18 cellular contexts compared by ENCODE assay signal in the genomic region with DNA sequence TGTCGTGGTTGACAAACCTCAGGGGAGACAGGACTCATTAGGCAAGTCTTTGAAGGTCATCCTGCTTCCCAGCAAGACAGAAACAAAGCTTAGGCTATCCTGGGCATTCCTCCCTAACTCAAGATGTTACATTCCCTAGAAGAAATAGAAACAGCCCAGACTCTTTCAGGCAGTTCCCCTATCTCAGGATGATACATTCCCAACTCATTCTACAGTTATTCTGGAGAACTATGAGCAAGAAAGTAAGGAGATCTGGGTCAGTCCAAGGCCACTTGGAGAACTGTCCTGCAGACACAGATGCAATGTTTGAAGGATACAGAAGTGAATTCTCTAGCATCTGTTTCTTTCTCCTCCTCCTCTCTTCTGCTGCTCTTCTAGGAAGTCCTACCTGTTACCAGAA.
DNase-seq lines count a peak whose midpoint lies in the region; ATAC-seq, FAIRE-seq and TF ChIP-seq lines count a peak whose summit lies in the region.
"Had no signal": no experiment of that assay in that cellular context is flagged by ENCODE, and none has a peak within 500 bp of the region (broad histone marks: within the 10 kb centered on the region; RNA-seq: fewer than 3 reads in every experiment).

No MANE protein-coding gene starts in this region.

- no peak overlapping the region for H3K27ac Mint-ChIP-seq in astrocyte (ENCODE audit: unreplicated experiment)

- H3K4me2 ChIP-seq in astrocyte (ENCODE audit: low read length) (no peak overlapping the region), osteoblast (ENCODE audit: insufficient read depth, low read length) (no peak overlapping the region)
- H3K4me2 ChIP-seq: PC-9 had no signal

- no peaks in the 10 kb centered on the region for H3K27me3 Mint-ChIP-seq in astrocyte (ENCODE audit: low read depth, unreplicated experiment)

- no peaks in the 10 kb centered on the region for H3K27me3 ChIP-seq in astrocyte (ENCODE audit: insufficient read depth, low read length)
- no peaks in the 10 kb centered on the region for H3K27me3 ChIP-seq in osteoblast (ENCODE audit: insufficient read depth, low read length)
- no peaks in the 10 kb centered on the region for H3K27me3 ChIP-seq in lower lobe of right lung (ENCODE audit: low read depth)

- H3K9me3 Mint-ChIP-seq in astrocyte (ENCODE audit: unreplicated experiment): peaks cover 3% of the 10 kb centered on the region

- no peaks in the 10 kb centered on the region for H3K79me2 ChIP-seq in astrocyte (ENCODE audit: insufficient read depth, low read length)
- H3K79me2 ChIP-seq in osteoblast (ENCODE audit: insufficient read depth, low read length): no peaks in the 10 kb centered on the region

- H3K36me3 ChIP-seq in astrocyte (ENCODE audit: insufficient read depth, low read length): no peaks in the 10 kb centered on the region
- no peaks in the 10 kb centered on the region for H3K36me3 ChIP-seq in osteoblast (ENCODE audit: insufficient read depth, low read length)
- no peaks in the 10 kb centered on the region for H3K36me3 ChIP-seq in lower lobe of right lung

- intact Hi-C loops in lower lobe of right lung (cut with DNase I): no loop called here

- peak overlapping the region; percentile 46 for H3K27ac ChIP-seq in astrocyte (ENCODE audit: low read depth, low read length)
- H3K27ac ChIP-seq in osteoblast (ENCODE audit: low read depth, low read length): peak overlapping the region; percentile 44
- no peak overlapping the region for H3K27ac ChIP-seq in lower lobe of right lung
- H3K27ac ChIP-seq: C4-2B, HL-60, PC-9 had no signal

- DNase-seq in AG08395 (ENCODE audit: low spot score): peak; percentile 41
- DNase-seq in HCEC 1CT: peak; percentile 15
- DNase-seq in astrocyte (ENCODE audit: low read depth): peak; percentile 34
- no peak for DNase-seq in osteoblast (ENCODE audit: insufficient read length, low spot score, missing footprints)
- no peak for DNase-seq in lower lobe of right lung
- no peak for DNase-seq in activated CD8-positive, alpha-beta memory T cell treated with anti-CD3 and anti-CD28 coated beads, Interleukin-2, amount 50 U/mL, for 48 hours
- DNase-seq in GM12892 (ENCODE audit: insufficient read length): no peak
- DNase-seq: H7; MV-4-11; NCI-H1417; NCI-H1930; NCI-H446 treated with DMSO at 0.1 percent for 48 hours; NK-92 treated with Interleukin-12 subunit alpha and Interleukin-12 subunit beta, amount 100 ng/mL, for 24 hours; PC-9 had no signal

- H3K36me3 Mint-ChIP-seq in astrocyte (ENCODE audit: low read depth, unreplicated experiment): no peaks in the 10 kb centered on the region

- no peaks in the 10 kb centered on the region for H4K20me1 ChIP-seq in astrocyte (ENCODE audit: insufficient read depth, low read length)
- no peaks in the 10 kb centered on the region for H4K20me1 ChIP-seq in osteoblast (ENCODE audit: insufficient read depth, low read length)

- H3K9me3 ChIP-seq in astrocyte (ENCODE audit: insufficient read depth, low read depth, low read length) (no peaks in the 10 kb centered on the region), osteoblast (ENCODE audit: low read depth, low read length) (no peaks in the 10 kb centered on the region), lower lobe of right lung (no peaks in the 10 kb centered on the region)

- H3K4me1 Mint-ChIP-seq in astrocyte (ENCODE audit: low read depth, unreplicated experiment): peaks cover 29% of the 10 kb centered on the region

- H3K4me3 ChIP-seq in astrocyte (ENCODE audit: insufficient read depth, low read depth, low read length) (no peak overlapping the region), osteoblast (ENCODE audit: insufficient read depth, low read length) (no peak overlapping the region), lower lobe of right lung (no peak overlapping the region)
- H3K4me3 ChIP-seq: K562, PC-9 had no signal

- TF ChIP-seq POLR2A in GM12892 (IDR thresholded peaks at IDR 0.05; ENCODE audit: low read depth, low read length): no peak

- ATAC-seq in lower lobe of right lung (no peak), GM21447 (IDR thresholded peaks at IDR 0.05; ENCODE audit: unreplicated experiment) (no peak)
- ATAC-seq: K562 had no signal

- H3K9ac ChIP-seq in astrocyte (ENCODE audit: low read length): no peak overlapping the region

- no peak for TF ChIP-seq CTCF in astrocyte (IDR thresholded peaks at IDR 0.05; ENCODE audit: insufficient read depth, low read depth, low read length)
- no peak for TF ChIP-seq CTCF in osteoblast (IDR thresholded peaks at IDR 0.05; ENCODE audit: extremely low read depth, low read depth, low read length)
- no peak for TF ChIP-seq CTCF in lower lobe of right lung (IDR thresholded peaks at IDR 0.05)

- FAIRE-seq in astrocyte (lab: Jason Lieb, UNC): peak; percentile 5
- no peak for FAIRE-seq in GM12892 (lab: Jason Lieb, UNC)
- FAIRE-seq: K562 had no signal

- no peak overlapping the region for H3K4me3 Mint-ChIP-seq in astrocyte (ENCODE audit: unreplicated experiment)

- peaks cover 27% of the 10 kb centered on the region for H3K4me1 ChIP-seq in astrocyte (ENCODE audit: insufficient read depth, low read length)
- peaks cover 40% of the 10 kb centered on the region for H3K4me1 ChIP-seq in osteoblast (ENCODE audit: insufficient read depth, low read length)
- H3K4me1 ChIP-seq in lower lobe of right lung: no peaks in the 10 kb centered on the region

- no peak overlapping the region for H2AFZ ChIP-seq in astrocyte (ENCODE audit: low read depth, low read length)
- no peak overlapping the region for H2AFZ ChIP-seq in osteoblast (ENCODE audit: low read length)
- H2AFZ ChIP-seq: PC-9 had no signal

Comparison
In these comparisons a context has a peak if more than half of its experiments do, and no peak if none do; other contexts are left out.
1. DNase-seq: peak in AG08395 (single experiment), HCEC 1CT (single experiment) and astrocyte (single experiment); none in osteoblast (single experiment), lower lobe of right lung (single experiment), activated CD8-positive, alpha-beta memory T cell treated with anti-CD3 and anti-CD28 coated beads, Interleukin-2, amount 50 U/mL, for 48 hours (single experiment) and GM12892 (single experiment).